13 cellular contexts compared by ENCODE assay signal in the genomic region with DNA sequence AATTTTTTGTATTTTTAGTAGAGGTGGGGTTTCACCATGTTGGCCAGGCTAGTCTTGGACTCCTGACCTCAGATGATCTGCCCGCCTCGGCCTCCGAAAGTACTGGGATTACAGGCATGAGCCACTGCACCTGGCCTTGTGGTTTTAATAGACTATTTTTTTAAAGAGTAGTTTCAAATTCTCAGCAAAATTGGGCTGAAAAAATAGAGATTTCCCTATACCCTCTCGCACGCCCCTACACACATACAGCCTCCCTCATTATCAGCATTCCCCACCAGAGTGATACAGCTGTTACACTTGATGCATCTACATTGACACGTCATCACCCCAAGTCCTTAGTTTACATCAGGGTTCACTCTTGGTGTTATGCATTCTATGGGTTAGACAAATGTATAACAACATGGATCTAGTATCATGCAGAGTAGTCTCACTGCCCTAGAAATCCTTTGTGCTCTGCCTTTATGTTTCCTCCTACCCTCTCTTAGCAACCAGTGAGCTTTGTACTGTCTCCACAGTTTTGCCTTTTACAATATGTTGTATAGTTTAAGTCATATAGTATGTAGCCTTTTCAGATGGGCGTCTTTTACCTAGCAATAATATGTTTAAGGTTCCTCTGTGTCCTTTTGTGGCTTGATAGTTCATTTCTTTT.
DNase-seq lines count a peak whose midpoint lies in the region; ATAC-seq and TF ChIP-seq lines count a peak whose summit lies in the region.
"Had no signal": no experiment of that assay in that cellular context is flagged by ENCODE, and none has a peak within 500 bp of the region (broad histone marks: within the 10 kb centered on the region; RNA-seq: fewer than 3 reads in every experiment).

No MANE protein-coding gene starts in this region.

- peaks cover 36% of the 10 kb centered on the region for H3K4me1 Mint-ChIP-seq in endodermal cell
- H3K4me1 Mint-ChIP-seq in T-cell: peaks cover 68 to 85% (median 81%) of the 10 kb centered on the region in 3 donors

- H3K9me3 Mint-ChIP-seq in endodermal cell (no peaks in the 10 kb centered on the region), T-cell (no peaks in the 10 kb centered on the region)
- H3K9me3 Mint-ChIP-seq: activated T-helper 17 cell treated with anti-CD3 and anti-CD28 coated beads, Interleukin-2, amount 50 U/mL, for 72 hours; CD8-positive, alpha-beta memory T cell; type B pancreatic cell had no signal

- H3K27ac Mint-ChIP-seq in endodermal cell (no peak overlapping the region), T-cell (no peak overlapping the region)
- H3K27ac Mint-ChIP-seq: activated CD4-positive, alpha-beta T cell treated with anti-CD3 and anti-CD28 coated beads for 36 hours; activated T-helper 17 cell treated with anti-CD3 and anti-CD28 coated beads, Interleukin-2, amount 50 U/mL, for 72 hours; type B pancreatic cell had no signal

- no peak overlapping the region for H3K9ac ChIP-seq in endodermal cell (ENCODE audit: extremely low read depth, low read length, poor library complexity, severe bottlenecking)

- DNase-seq in left colon: peak; percentile 39 to 41
- DNase-seq in GDM1 (lab: John Stamatoyannopoulos, UW): no peak
- DNase-seq in endodermal cell: no peak
- no peak for DNase-seq in stimulated activated CD4-positive, alpha-beta T cell treated with anti-CD3 and anti-CD28 coated beads, Interleukin-2, amount 100 ng/mL, for 48 hours
- DNase-seq in T-cell: no peak
- DNase-seq: activated CD4-positive, alpha-beta T cell treated with anti-CD3 and anti-CD28 coated beads for 36 hours; CD8-positive, alpha-beta memory T cell; NCI-H510A had no signal

- H3K36me3 ChIP-seq in endodermal cell (ENCODE audit: control insufficient read depth, insufficient read depth, low read length): no peaks in the 10 kb centered on the region

- no peak overlapping the region for H3K27ac ChIP-seq in endodermal cell (ENCODE audit: low read depth, low read length)

- WGBS in endodermal cell (ENCODE audit: insufficient coverage in 1 of 2, insufficient read length in 1 of 2), 2 experiments: 90 to 96% methylated on average over 3 to 7 of the region's 7 CpGs

- H3K4me3 Mint-ChIP-seq in endodermal cell: no peak overlapping the region
- H3K4me3 Mint-ChIP-seq in T-cell: no peak overlapping the region
- H3K4me3 Mint-ChIP-seq: activated CD4-positive, alpha-beta T cell treated with anti-CD3 and anti-CD28 coated beads for 36 hours; activated T-helper 17 cell treated with anti-CD3 and anti-CD28 coated beads, Interleukin-2, amount 50 U/mL, for 72 hours; type B pancreatic cell had no signal

- ATAC-seq in GM18870 (IDR thresholded peaks at IDR 0.05; ENCODE audit: unreplicated experiment): peak; percentile 76
- ATAC-seq in GM21737 (IDR thresholded peaks at IDR 0.05; ENCODE audit: unreplicated experiment): peak; percentile 75
- peak; percentile 65 for ATAC-seq in HG03135 (IDR thresholded peaks at IDR 0.05; ENCODE audit: unreplicated experiment)
- peak; percentile 95 for ATAC-seq in left colon
- no peak for ATAC-seq in T-cell (replicated peaks in 1 of 4)
- ATAC-seq: activated CD4-positive, alpha-beta T cell treated with anti-CD3 and anti-CD28 coated beads for 36 hours; activated T-helper 17 cell treated with anti-CD3 and anti-CD28 coated beads, Interleukin-2, amount 50 U/mL, for 72 hours had no signal

- no peaks in the 10 kb centered on the region for H3K9me3 ChIP-seq in endodermal cell (ENCODE audit: control insufficient read depth, low read length)

- no peaks in the 10 kb centered on the region for H3K27me3 ChIP-seq in endodermal cell (ENCODE audit: control insufficient read depth, insufficient read depth, low read length, poor library complexity, severe bottlenecking)

- H3K4me1 ChIP-seq in endodermal cell (ENCODE audit: control insufficient read depth, insufficient read depth, low read length): peaks cover 2% of the 10 kb centered on the region

- CTCF ChIA-PET in T-cell (lab: Charles Lee): interaction anchor here in 1 of 2 donors (0.7 kb wide), 1 partner anchor 65 kb away, joined by 3 read pairs; no protein-coding TSS in a partner anchor

- no peaks in the 10 kb centered on the region for H3K27me3 Mint-ChIP-seq in endodermal cell (ENCODE audit: insufficient read depth)
- no peaks in the 10 kb centered on the region for H3K27me3 Mint-ChIP-seq in T-cell
- H3K27me3 Mint-ChIP-seq: activated CD4-positive, alpha-beta T cell treated with anti-CD3 and anti-CD28 coated beads for 36 hours; activated T-helper 17 cell treated with anti-CD3 and anti-CD28 coated beads, Interleukin-2, amount 50 U/mL, for 72 hours; type B pancreatic cell had no signal

- H3K36me3 Mint-ChIP-seq in endodermal cell (ENCODE audit: low read depth) (no peaks in the 10 kb centered on the region), T-cell (no peaks in the 10 kb centered on the region)
- H3K36me3 Mint-ChIP-seq: CD8-positive, alpha-beta memory T cell had no signal

- intact Hi-C loops in left colon (cut with DNase I, micrococcal nuclease): no loop called here

- POLR2A ChIA-PET in T-cell (lab: Charles Lee): no interaction called here

- TF ChIP-seq CTCF in endodermal cell (conservative IDR thresholded peaks at IDR 0.05): no peak

- H3K4me3 ChIP-seq in endodermal cell (ENCODE audit: low read length): no peak overlapping the region

Comparison
In these comparisons a context has a peak if more than half of its experiments do, and no peak if none do; other contexts are left out.
1. ATAC-seq: peak in GM18870 (single experiment), GM21737 (single experiment), HG03135 (single experiment) and left colon (single experiment); none in T-cell (0 of 4).
2. DNase-seq: peak in left colon (2 of 2); none in GDM1 (single experiment), endodermal cell (single experiment), stimulated activated CD4-positive, alpha-beta T cell treated with anti-CD3 and anti-CD28 coated beads, Interleukin-2, amount 100 ng/mL, for 48 hours (0 of 2) and T-cell (0 of 34).